In the genomic region with DNA sequence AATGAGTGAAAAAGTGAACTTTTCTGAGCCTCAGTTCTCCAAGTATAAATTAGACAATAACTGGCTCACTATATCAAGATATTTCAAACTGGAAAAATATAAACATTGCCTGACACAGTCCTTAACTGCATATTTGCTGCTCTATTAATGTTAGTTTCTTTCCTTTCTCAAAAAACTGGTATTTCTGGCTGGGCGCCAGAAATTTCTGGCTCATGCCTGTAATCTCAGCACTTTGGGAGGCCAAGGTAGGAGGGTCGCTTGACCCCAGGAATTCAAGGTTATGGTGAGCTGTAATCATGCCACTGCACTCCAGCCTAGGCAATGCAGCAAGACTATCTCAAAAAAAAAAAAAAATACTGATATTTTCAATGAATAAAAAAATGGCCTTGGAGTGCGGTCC, we compare ENCODE assay signal across 21 cellular contexts.
"Had no signal": no experiment of that assay in that cellular context is flagged by ENCODE, and none has a peak within 500 bp of the region (broad histone marks: within the 10 kb centered on the region; RNA-seq: fewer than 3 reads in every experiment).

No MANE protein-coding gene starts in this region.

- H3K27me3 ChIP-seq: gastrocnemius medialis, right atrium auricular region, sigmoid colon had no signal

- DNase-seq: dorsolateral prefrontal cortex; effector CD8-positive, alpha-beta T cell; gastrocnemius medialis; heart right ventricle; hypothalamus; islet precursor cell; natural killer cell; posterior cingulate gyrus; sigmoid colon; stimulated activated CD4-positive, alpha-beta T cell treated with anti-CD3 and anti-CD28 coated beads, Interleukin-2, amount 100 ng/mL, for 24 hours; stimulated activated CD4-positive, alpha-beta T cell treated with anti-CD3 and anti-CD28 coated beads, Interleukin-4, amount 100 ng/mL, for 4 hours; stimulated activated naive B cell treated with anti-CD40 and anti-IgM and Interleukin-4, amounts not matched to agents 10 μg/mL and 1 μg/mL and 100 μg/mL, for 72 hours had no signal

- ATAC-seq: esophagus mucosa; gastrocnemius medialis; heart right ventricle; left lobe of liver; natural killer cell; stimulated activated naive B cell treated with anti-CD40 and anti-IgM and Interleukin-4, amounts not matched to agents 10 μg/mL and 1 μg/mL and 100 μg/mL, for 72 hours had no signal

- FAIRE-seq: endometrium, urothelium cell line had no signal

- H3K9me3 ChIP-seq: gastrocnemius medialis, right atrium auricular region, sigmoid colon had no signal

- H3K27ac ChIP-seq: coronary artery, dorsolateral prefrontal cortex, gastrocnemius medialis, heart right ventricle, right atrium auricular region, sigmoid colon, skin epidermis had no signal

- H3K4me3 Mint-ChIP-seq: natural killer cell; neural crest cell; stimulated activated naive B cell treated with anti-CD40 and anti-IgM and Interleukin-4, amounts not matched to agents 10 μg/mL and 1 μg/mL and 100 μg/mL, for 72 hours; type B pancreatic cell had no signal

- H3K4me3 ChIP-seq: coronary artery, dorsolateral prefrontal cortex, gastrocnemius medialis, heart right ventricle, right atrium auricular region, sigmoid colon, skin epidermis had no signal

- H3K36me3 ChIP-seq: gastrocnemius medialis, heart right ventricle, right atrium auricular region, sigmoid colon had no signal

- H3K27me3 Mint-ChIP-seq: type B pancreatic cell had no signal

- H3K4me1 ChIP-seq: gastrocnemius medialis, heart right ventricle, right atrium auricular region, sigmoid colon had no signal

- H3K4me1 Mint-ChIP-seq: natural killer cell; neural crest cell; stimulated activated naive B cell treated with anti-CD40 and anti-IgM and Interleukin-4, amounts not matched to agents 10 μg/mL and 1 μg/mL and 100 μg/mL, for 72 hours had no signal

- H3K36me3 Mint-ChIP-seq: natural killer cell; stimulated activated naive B cell treated with anti-CD40 and anti-IgM and Interleukin-4, amounts not matched to agents 10 μg/mL and 1 μg/mL and 100 μg/mL, for 72 hours; type B pancreatic cell had no signal

- H3K9me3 Mint-ChIP-seq: type B pancreatic cell had no signal

- H3K27ac Mint-ChIP-seq: natural killer cell; stimulated activated naive B cell treated with anti-CD40 and anti-IgM and Interleukin-4, amounts not matched to agents 10 μg/mL and 1 μg/mL and 100 μg/mL, for 72 hours; type B pancreatic cell had no signal
